8 cellular contexts compared by ENCODE assay signal in the genomic region with DNA sequence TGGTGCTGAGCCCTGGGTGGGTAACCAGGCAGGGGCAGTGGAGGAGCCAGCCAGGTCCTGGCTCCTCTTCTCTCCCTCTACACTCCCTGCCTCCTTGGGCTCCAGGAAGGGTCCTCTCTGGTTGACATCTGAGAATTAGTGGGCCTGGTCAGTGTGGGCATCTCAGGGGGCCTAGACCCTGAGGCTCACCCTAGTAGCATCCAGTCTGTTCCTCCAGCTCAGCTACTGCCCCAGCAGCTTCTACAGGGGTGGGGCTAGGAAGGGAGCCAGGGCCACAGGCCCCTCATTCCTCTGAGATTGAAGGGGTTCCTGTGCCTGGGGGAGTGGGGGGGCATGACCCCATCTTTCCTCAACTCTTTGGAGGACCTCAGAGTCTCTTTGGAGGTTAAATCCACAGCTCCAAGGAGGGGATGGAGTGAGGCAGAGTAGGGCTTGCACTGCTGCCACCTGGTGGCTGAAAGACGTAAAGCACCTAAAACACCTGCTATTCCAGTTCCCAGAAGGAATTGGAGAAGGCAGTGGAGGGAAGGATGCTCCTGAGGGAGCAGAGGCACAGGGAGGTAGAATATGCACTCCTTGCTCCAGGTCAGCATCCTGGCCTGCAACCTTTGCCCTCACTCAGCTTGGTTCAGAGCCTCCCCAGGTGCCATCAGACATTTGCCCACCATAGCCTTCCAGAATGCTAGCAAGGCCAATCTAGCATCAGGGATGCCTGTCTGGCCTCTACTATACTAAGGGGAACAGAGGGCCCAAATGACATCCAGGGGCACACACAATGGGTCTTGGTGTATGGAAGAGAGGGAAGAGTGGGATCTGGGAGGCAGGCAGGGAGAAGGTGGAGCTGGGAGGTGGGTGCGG. TPM values are rescaled to one million over a fixed set of nuclear protein-coding genes. Genes with fewer than 3 reads are reported as not detected.
DNase-seq lines count a peak whose midpoint lies in the region; ATAC-seq, FAIRE-seq and TF ChIP-seq lines count a peak whose summit lies in the region.

No MANE protein-coding gene starts in this region.

- H3K4me3 Mint-ChIP-seq in Caco-2 (ENCODE audit: unreplicated experiment) = no peak overlapping the region

- intact Hi-C loops in Caco-2 (cut with micrococcal nuclease; ENCODE audit: unreplicated experiment) = loop anchor here (1.0 to 2.0 kb wide), 3 partner anchors 23 to 196 kb away; no protein-coding TSS in a partner anchor
- intact Hi-C loops in pancreas (cut with DNase I) = loop anchor here in 2 of 3 donors (5.0 to 10.0 kb wide), 2 partner anchors 108 to 195 kb away; partner anchors contain the start of gene ZMYND10 (in 1 of the 2)
- intact Hi-C loops in vagina (cut with DNase I) = no loop called here

- H3K9me3 ChIP-seq in Caco-2 (no peaks in the 10 kb centered on the region), pancreas (no peaks in the 10 kb centered on the region), vagina (no peaks in the 10 kb centered on the region)

- H3K9me3 Mint-ChIP-seq in Caco-2 (ENCODE audit: unreplicated experiment) = no peaks in the 10 kb centered on the region

- H3K27ac ChIP-seq in pancreas (no peak overlapping the region), vagina (no peak overlapping the region)

- POLR2A ChIA-PET in Caco-2 (lab: Charles Lee) = no interaction called here

- TF ChIP-seq POLR2A in vagina (IDR thresholded peaks at IDR 0.05) = no peak

- TF ChIP-seq CTCF in Caco-2 (IDR thresholded peaks at IDR 0.05; ENCODE audit: insufficient read depth in 1 of 2, low read depth in 1 of 2, low read length in 1 of 2, severe bottlenecking in 1 of 2, unreplicated experiment in 1 of 2) = peak; percentile 82 to 87
- TF ChIP-seq CTCF in pancreas (IDR thresholded peaks at IDR 0.05) = peak; percentile 63 to 89 (median 88)
- peak; percentile 63 to 80 (median 63) for TF ChIP-seq CTCF in vagina (IDR thresholded peaks at IDR 0.05)

- no peaks in the 10 kb centered on the region for H3K4me1 Mint-ChIP-seq in Caco-2 (ENCODE audit: low read depth, unreplicated experiment)

- no peak for FAIRE-seq in pancreas (lab: Jason Lieb, UNC)

- CTCF ChIA-PET in Caco-2 (lab: Charles Lee) = interaction anchor here (0.5 to 1.8 kb wide), 24 partner anchors 8 to 318 kb away, joined by 3 to 14 read pairs (median 4); partner anchors contain the start of genes HEMK1, NPRL2 and ZMYND10

- no peaks in the 10 kb centered on the region for H3K36me3 ChIP-seq in Caco-2 (ENCODE audit: control insufficient read depth, insufficient read depth, low read length)
- no peaks in the 10 kb centered on the region for H3K36me3 ChIP-seq in pancreas
- no peaks in the 10 kb centered on the region for H3K36me3 ChIP-seq in vagina

- 50% methylated on average over 2 of the region's 2 CpGs for WGBS in pancreas, 2 donors

- H3K27ac Mint-ChIP-seq in Caco-2 (ENCODE audit: unreplicated experiment) = no peak overlapping the region

- H3K27me3 ChIP-seq in Caco-2 (replicated peaks; ENCODE audit: control insufficient read depth, insufficient read depth, low read length) (no peaks in the 10 kb centered on the region), pancreas (no peaks in the 10 kb centered on the region), vagina (no peaks in the 10 kb centered on the region)

- BruUV-seq in Caco-2 (replicated peaks; lab: Mats Ljungman, UMichigan) = no TSS peak

- H3K27me3 Mint-ChIP-seq in Caco-2 (ENCODE audit: insufficient read depth, unreplicated experiment) = peaks cover 5% of the 10 kb centered on the region

- H3K4me3 ChIP-seq in Caco-2 (ENCODE audit: low read depth, low read length) (no peak overlapping the region), pancreas (no peak overlapping the region), vagina (no peak overlapping the region)

- DNase-seq in Caco-2 (peak; percentile 57 to 77), HuH-7.5 (ENCODE audit: low spot score) (peak; percentile 91), SHP77 treated with DMSO at 0.1 percent for 48 hours (lab: John Stamatoyannopoulos, UW) (peak; percentile 22), globus pallidus (ENCODE audit: low spot score) (peak; percentile 40), pancreas (peak in 5 of 6 donors; percentile 36 to 84 (median 72)), vagina (ENCODE audit: extremely low spot score in 2 of 2) (no peak)
- peak; percentile 12 to 37 (median 28) for DNase-seq in activated naive CD4-positive, alpha-beta T cell (lab: John Stamatoyannopoulos, UW)

- no peaks in the 10 kb centered on the region for H3K4me1 ChIP-seq in Caco-2
- no peaks in the 10 kb centered on the region for H3K4me1 ChIP-seq in pancreas
- H3K4me1 ChIP-seq in vagina = no peaks in the 10 kb centered on the region

- ATAC-seq in pancreas (peak; percentile 81 to 95 (median 91)), GM18498 (IDR thresholded peaks at IDR 0.05; ENCODE audit: unreplicated experiment) (no peak)

- no peaks in the 10 kb centered on the region for H3K36me3 Mint-ChIP-seq in Caco-2 (ENCODE audit: insufficient read depth, unreplicated experiment)

RNA-seq across cellular contexts. Expression of gene C3orf18, which starts 25.1 kb away (rescaled TPM):
- total RNA-seq in Caco-2 (2022) (1.6 and 2.1 TPM in 2 replicates), pancreas (1 to 10 TPM; 3.2 to 5.6 (median 4.5) TPM), vagina (10.8 TPM)
- polyA plus RNA-seq in pancreas = 1 to 10 TPM; 5.3 to 8.9 TPM

RNA-seq across cellular contexts. Expression of gene HEMK1, which starts 26.9 kb away (rescaled TPM):
- total RNA-seq in Caco-2 (2022) (12.6 and 14.3 TPM in 2 replicates), pancreas (10 to 100 TPM in 5 of 6 donors, 1 to 10 TPM in 1; 9.6 to 20.2 (median 11.8) TPM), vagina (3.4 TPM)
- polyA plus RNA-seq in pancreas = 10 to 100 TPM; 20.4 to 21.8 TPM

RNA-seq across cellular contexts. Expression of gene CACNA2D2, which starts 39.0 kb away (rescaled TPM):
- 0.25 and 0.35 TPM in 2 replicates for total RNA-seq in Caco-2 (2022)
- 1 to 10 TPM; 1.1 to 4.6 (median 2.2) TPM for total RNA-seq in pancreas
- 10 to 100 TPM in 1 of 2 donors, 1 to 10 TPM in 1; 5.7 to 19.5 TPM for polyA plus RNA-seq in pancreas
- total RNA-seq in vagina = 2.5 TPM

Comparison
In these comparisons a context has a peak if more than half of its experiments do, and no peak if none do; other contexts are left out.
1. DNase-seq: peak in Caco-2 (2 of 2), HuH-7.5 (single experiment), SHP77 treated with DMSO at 0.1 percent for 48 hours (single experiment), activated naive CD4-positive, alpha-beta T cell (4 of 4), globus pallidus (single experiment) and pancreas (5 of 6); none in vagina (0 of 2).
2. Peak in every context shown above with its lines, with median percentiles within 50 percentile points of each other: CTCF ChIP-seq.